Comparison of ENCODE assay signal across 22 cellular contexts in the genomic region with DNA sequence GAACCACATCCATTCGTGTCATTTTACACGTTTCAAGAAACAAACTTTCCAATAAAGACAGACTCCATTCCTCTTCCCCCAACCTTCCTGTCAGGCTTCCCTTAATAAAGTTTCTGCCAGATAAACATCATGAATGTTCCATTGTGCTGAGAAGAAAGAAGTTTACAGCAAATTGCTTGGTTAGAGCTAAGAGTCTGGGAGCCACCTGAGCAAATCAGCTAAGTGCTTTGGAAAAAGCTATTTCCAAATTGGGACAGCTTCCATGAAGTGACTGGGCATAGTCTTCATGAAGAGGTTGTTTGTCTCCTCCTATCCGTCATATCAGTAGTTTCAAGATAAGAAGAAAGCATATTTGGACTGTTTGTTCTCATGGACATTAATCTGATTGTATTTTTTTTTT.
DNase-seq lines count a peak whose midpoint lies in the region; ATAC-seq, FAIRE-seq and TF ChIP-seq lines count a peak whose summit lies in the region.
"Had no signal": no experiment of that assay in that cellular context is flagged by ENCODE, and none has a peak within 500 bp of the region (broad histone marks: within the 10 kb centered on the region; RNA-seq: fewer than 3 reads in every experiment).

No MANE protein-coding gene starts in this region.

- H3K4me2 ChIP-seq in HCT116 (ENCODE audit: low read length), result peak overlapping the region; percentile 36; the same call in 1 of the 2 replicates

- H3K9me3 ChIP-seq in HCT116 (ENCODE audit: control insufficient read depth in 1 of 2, insufficient read depth in 1 of 2, low read depth in 1 of 2, low read length in 2 of 2), result no peaks in the 10 kb centered on the region
- no peaks in the 10 kb centered on the region for H3K9me3 ChIP-seq in small intestine (ENCODE audit: control insufficient read depth, low read depth)
- H3K9me3 ChIP-seq: ascending aorta, HAP-1, Peyer's patch, SJCRH30 had no signal

- H3K36me3 ChIP-seq in HCT116 (ENCODE audit: control insufficient read depth in 1 of 2, insufficient read depth in 2 of 2, low read length in 2 of 2) (no peaks in the 10 kb centered on the region), small intestine (ENCODE audit: control insufficient read depth in 2 of 2, insufficient read depth in 2 of 2, low read length in 2 of 2) (no peaks in the 10 kb centered on the region)
- H3K36me3 ChIP-seq: ascending aorta, HAP-1, Peyer's patch, SJCRH30 had no signal

- no peak for ATAC-seq in HCT116
- ATAC-seq in left lobe of liver, result peak; percentile 60
- ATAC-seq in GM21447 (IDR thresholded peaks at IDR 0.05; ENCODE audit: unreplicated experiment), result no peak
- ATAC-seq: T-helper 17 cell had no signal

- DNase-seq in HCT116 (ENCODE audit: low read depth, low spot score) (no peak), amniotic epithelial cell (ENCODE audit: low read depth) (peak; percentile 78), left lobe of liver (ENCODE audit: low spot score) (no peak), small intestine (peak; percentile 43), NCI-H510A (lab: John Stamatoyannopoulos, UW) (no peak)
- DNase-seq in stimulated activated CD4-positive, alpha-beta T cell treated with anti-CD3 and anti-CD28 coated beads, Interleukin-2, amount 100 ng/mL, for 24 hours, result no peak
- DNase-seq: activated CD4-positive, alpha-beta T cell treated with anti-CD3 and anti-CD28 coated beads, Interleukin-2, amount 50 U/mL, for 1 hour; cerebellar nuclear complex; EL; head of caudate nucleus; left colon; MV-4-11; NCI-H1694 treated with DMSO at 0.1 percent for 48 hours; NCI-H526 treated with DMSO at 0.1 percent for 48 hours; Peyer's patch; SJCRH30; stimulated activated CD4-positive, alpha-beta T cell treated with anti-CD3 and anti-CD28 coated beads, Interleukin-1b, Interleukin-23, amount 100 ng/mL, for 48 hours; T-helper 17 cell had no signal

- no TSS peak for BruUV-seq in HCT116 (replicated peaks; lab: Mats Ljungman, UMichigan)

- intact Hi-C loops in HCT116 (cut with micrococcal nuclease), result no loop called here

- no peak overlapping the region for H2AFZ ChIP-seq in HCT116 (ENCODE audit: low read depth, low read length, poor library complexity, severe bottlenecking)

- H3K27ac ChIP-seq in HCT116 (ENCODE audit: low read depth, low read length) (0 out of 2 replicates have a peak overlapping the region, but pooled peaks have one; percentile 5), small intestine (ENCODE audit: low read depth in 1 of 2, low read length in 1 of 2) (peak overlapping the region in 1 of 2 donors; percentile 14)
- H3K27ac ChIP-seq: ascending aorta, SJCRH30 had no signal

- WGBS in small intestine, 3 donors, result 23 to 46% (median 26%) methylated on average over 3 of the region's 3 CpGs

- CTCF ChIA-PET in HCT116 (lab: Charles Lee), result no interaction called here

- FAIRE-seq in small intestine (lab: Jason Lieb, UNC), result no peak
- FAIRE-seq: GM12892 had no signal

- no peak for TF ChIP-seq POLR2A in HCT116 (IDR thresholded peaks at IDR 0.05; ENCODE audit: borderline replicate concordance, extremely low read depth, insufficient read depth, insufficient read length)

- H4K20me1 ChIP-seq in HCT116 (ENCODE audit: insufficient read depth), result no peaks in the 10 kb centered on the region

- no peak overlapping the region for H3K9ac ChIP-seq in HCT116 (ENCODE audit: low read length)

- no peak for TF ChIP-seq CTCF in HCT116 (IDR thresholded peaks at IDR 0.05 in 2 of 3, conservative IDR thresholded peaks at IDR 0.05 in 1 of 3; ENCODE audit: borderline replicate concordance in 1 of 3, insufficient read depth in 1 of 3, low read depth in 2 of 3, low read length in 2 of 3)

- H3K9me2 ChIP-seq in HCT116 (ENCODE audit: insufficient read depth), result no peaks in the 10 kb centered on the region

- no peak overlapping the region for H3K4me3 ChIP-seq in HCT116 (replicated peaks in 1 of 2; ENCODE audit: low read depth in 1 of 2, low read length in 2 of 2)
- H3K4me3 ChIP-seq in small intestine (ENCODE audit: low read depth in 1 of 2, low read length in 2 of 2), result no peak overlapping the region
- H3K4me3 ChIP-seq: ascending aorta, HAP-1, Peyer's patch, SJCRH30 had no signal

- peaks cover 11% of the 10 kb centered on the region for H3K79me2 ChIP-seq in HCT116 (ENCODE audit: insufficient read depth, low read length)

- POLR2A ChIA-PET in HCT116 (lab: Charles Lee), result no interaction called here

- no peak for TF ChIP-seq RAD21 in HCT116 (IDR thresholded peaks at IDR 0.05; ENCODE audit: low read depth)

- H3K27me3 ChIP-seq in HCT116 (ENCODE audit: insufficient read depth, low read length) (no peaks in the 10 kb centered on the region), small intestine (ENCODE audit: control insufficient read depth in 2 of 2, insufficient read depth in 2 of 2, low read length in 2 of 2) (no peaks in the 10 kb centered on the region)
- H3K27me3 ChIP-seq: ascending aorta, Peyer's patch, SJCRH30 had no signal

- RAD21 ChIA-PET in HCT116 (lab: Charles Lee; ENCODE audit: low non-redundant PET in 1 of 2, low total read pairs in 2 of 2, uncharacterized antibody in 2 of 2, unreplicated experiment in 2 of 2), result no interaction called here

- peaks cover 86 to 87% of the 10 kb centered on the region in 2 experiments for H3K4me1 ChIP-seq in HCT116 (ENCODE audit: control insufficient read depth in 1 of 2, insufficient read depth in 2 of 2, low read length in 2 of 2)
- H3K4me1 ChIP-seq in small intestine (ENCODE audit: control insufficient read depth in 2 of 2, insufficient read depth in 1 of 2, low read depth in 1 of 2, low read length in 1 of 2), result peaks cover 2 to 7% of the 10 kb centered on the region in 2 donors
- H3K4me1 ChIP-seq: HAP-1 had no signal

TF ChIP-seq in HCT116, 20 proteins besides CTCF, POLR2A, EP300 and RAD21:
- TF ChIP-seq ELF1 (IDR thresholded peaks at IDR 0.05; ENCODE audit: borderline replicate concordance, low read depth) (no peak), JUND (IDR thresholded peaks at IDR 0.05) (no peak), FOSL1 (IDR thresholded peaks at IDR 0.05; ENCODE audit: low read depth) (no peak), CBX3 (IDR thresholded peaks at IDR 0.05; ENCODE audit: low read depth) (no peak), TCF7L2 (IDR thresholded peaks at IDR 0.05; ENCODE audit: borderline replicate concordance, extremely low read depth, insufficient read depth, insufficient read length) (no peak), EZH2phosphoT487 (IDR thresholded peaks at IDR 0.05; ENCODE audit: borderline replicate concordance) (no peak), CEBPB (IDR thresholded peaks at IDR 0.05; ENCODE audit: low read depth) (no peak), SIN3A (IDR thresholded peaks at IDR 0.05; ENCODE audit: low read depth) (no peak), SRF (IDR thresholded peaks at IDR 0.05; ENCODE audit: low read depth) (no peak), EZH2 (IDR thresholded peaks at IDR 0.05) (no peak), ZFX (IDR thresholded peaks at IDR 0.05) (no peak), ZNF274 (IDR thresholded peaks at IDR 0.05; ENCODE audit: low read depth, low read length) (no peak)
- TF ChIP-seq, protein P1, sequence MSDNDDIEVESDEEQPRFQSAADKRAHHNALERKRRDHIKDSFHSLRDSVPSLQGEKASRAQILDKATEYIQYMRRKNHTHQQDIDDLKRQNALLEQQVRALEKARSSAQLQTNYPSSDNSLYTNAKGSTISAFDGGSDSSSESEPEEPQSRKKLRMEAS (IDR thresholded peaks at IDR 0.05), result no peak
- TF ChIP-seq, protein P2, sequence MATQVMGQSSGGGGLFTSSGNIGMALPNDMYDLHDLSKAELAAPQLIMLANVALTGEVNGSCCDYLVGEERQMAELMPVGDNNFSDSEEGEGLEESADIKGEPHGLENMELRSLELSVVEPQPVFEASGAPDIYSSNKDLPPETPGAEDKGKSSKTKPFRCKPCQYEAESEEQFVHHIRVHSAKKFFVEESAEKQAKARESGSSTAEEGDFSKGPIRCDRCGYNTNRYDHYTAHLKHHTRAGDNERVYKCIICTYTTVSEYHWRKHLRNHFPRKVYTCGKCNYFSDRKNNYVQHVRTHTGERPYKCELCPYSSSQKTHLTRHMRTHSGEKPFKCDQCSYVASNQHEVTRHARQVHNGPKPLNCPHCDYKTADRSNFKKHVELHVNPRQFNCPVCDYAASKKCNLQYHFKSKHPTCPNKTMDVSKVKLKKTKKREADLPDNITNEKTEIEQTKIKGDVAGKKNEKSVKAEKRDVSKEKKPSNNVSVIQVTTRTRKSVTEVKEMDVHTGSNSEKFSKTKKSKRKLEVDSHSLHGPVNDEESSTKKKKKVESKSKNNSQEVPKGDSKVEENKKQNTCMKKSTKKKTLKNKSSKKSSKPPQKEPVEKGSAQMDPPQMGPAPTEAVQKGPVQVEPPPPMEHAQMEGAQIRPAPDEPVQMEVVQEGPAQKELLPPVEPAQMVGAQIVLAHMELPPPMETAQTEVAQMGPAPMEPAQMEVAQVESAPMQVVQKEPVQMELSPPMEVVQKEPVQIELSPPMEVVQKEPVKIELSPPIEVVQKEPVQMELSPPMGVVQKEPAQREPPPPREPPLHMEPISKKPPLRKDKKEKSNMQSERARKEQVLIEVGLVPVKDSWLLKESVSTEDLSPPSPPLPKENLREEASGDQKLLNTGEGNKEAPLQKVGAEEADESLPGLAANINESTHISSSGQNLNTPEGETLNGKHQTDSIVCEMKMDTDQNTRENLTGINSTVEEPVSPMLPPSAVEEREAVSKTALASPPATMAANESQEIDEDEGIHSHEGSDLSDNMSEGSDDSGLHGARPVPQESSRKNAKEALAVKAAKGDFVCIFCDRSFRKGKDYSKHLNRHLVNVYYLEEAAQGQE (IDR thresholded peaks at IDR 0.05; ENCODE audit: low read depth), result no peak
- TF ChIP-seq, protein P3, sequence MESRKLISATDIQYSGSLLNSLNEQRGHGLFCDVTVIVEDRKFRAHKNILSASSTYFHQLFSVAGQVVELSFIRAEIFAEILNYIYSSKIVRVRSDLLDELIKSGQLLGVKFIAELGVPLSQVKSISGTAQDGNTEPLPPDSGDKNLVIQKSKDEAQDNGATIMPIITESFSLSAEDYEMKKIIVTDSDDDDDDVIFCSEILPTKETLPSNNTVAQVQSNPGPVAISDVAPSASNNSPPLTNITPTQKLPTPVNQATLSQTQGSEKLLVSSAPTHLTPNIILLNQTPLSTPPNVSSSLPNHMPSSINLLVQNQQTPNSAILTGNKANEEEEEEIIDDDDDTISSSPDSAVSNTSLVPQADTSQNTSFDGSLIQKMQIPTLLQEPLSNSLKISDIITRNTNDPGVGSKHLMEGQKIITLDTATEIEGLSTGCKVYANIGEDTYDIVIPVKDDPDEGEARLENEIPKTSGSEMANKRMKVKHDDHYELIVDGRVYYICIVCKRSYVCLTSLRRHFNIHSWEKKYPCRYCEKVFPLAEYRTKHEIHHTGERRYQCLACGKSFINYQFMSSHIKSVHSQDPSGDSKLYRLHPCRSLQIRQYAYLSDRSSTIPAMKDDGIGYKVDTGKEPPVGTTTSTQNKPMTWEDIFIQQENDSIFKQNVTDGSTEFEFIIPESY (IDR thresholded peaks at IDR 0.05; ENCODE audit: extremely low read depth, insufficient replicate concordance, low read length), result no peak

Comparison
In these comparisons a context has a peak if more than half of its experiments do, and no peak if none do; other contexts are left out.
1. DNase-seq: peak in amniotic epithelial cell (single experiment) and small intestine (single experiment); none in HCT116 (single experiment), left lobe of liver (single experiment), NCI-H510A (single experiment) and stimulated activated CD4-positive, alpha-beta T cell treated with anti-CD3 and anti-CD28 coated beads, Interleukin-2, amount 100 ng/mL, for 24 hours (0 of 2).